25 cellular contexts compared by ENCODE assay signal in genomic region chr17:13350466-13350865, GRCh38.
"Had no signal": no experiment of that assay in that cellular context is flagged by ENCODE, and none has a peak within 500 bp of the region (broad histone marks: within the 10 kb centered on the region; RNA-seq: fewer than 3 reads in every experiment).

No MANE protein-coding gene starts in this region.

- H3K4me3 Mint-ChIP-seq: endodermal cell; natural killer cell; neural progenitor cell; stimulated activated naive B cell treated with anti-CD40 and anti-IgM and Interleukin-4, amounts not matched to agents 10 μg/mL and 1 μg/mL and 100 μg/mL, for 72 hours; type B pancreatic cell had no signal

- DNase-seq: colonic mucosa; effector CD4-positive, alpha-beta T cell; endodermal cell; erythroblast; foreskin keratinocyte; head of caudate nucleus; kidney; left cardiac atrium; left ventricle myocardium inferior; lower lobe of right lung; mesendoderm; natural killer cell; nucleus accumbens; right lobe of liver; stimulated activated CD4-positive, alpha-beta T cell treated with anti-CD3 and anti-CD28 coated beads, Interleukin-2, amount 100 ng/mL, for 24 hours; stimulated activated CD4-positive, alpha-beta T cell treated with anti-CD3 and anti-CD28 coated beads, Interleukin-4, amount 100 ng/mL, for 4 hours; stimulated activated naive B cell treated with anti-CD40 and anti-IgM and Interleukin-4, amounts not matched to agents 10 μg/mL and 1 μg/mL and 100 μg/mL, for 72 hours; stomach; substantia nigra had no signal

- ATAC-seq: foreskin keratinocyte; left cardiac atrium; lower lobe of right lung; natural killer cell; right lobe of liver; stimulated activated naive B cell treated with anti-CD40 and anti-IgM and Interleukin-4, amounts not matched to agents 10 μg/mL and 1 μg/mL and 100 μg/mL, for 72 hours had no signal

- H3K36me3 ChIP-seq: colonic mucosa, left ventricle myocardium inferior, lower lobe of right lung, neural progenitor cell, prostate gland, right lobe of liver, stomach, thoracic aorta had no signal

- H3K79me2 ChIP-seq: hepatocyte, parathyroid adenoma had no signal

- H3K4me1 ChIP-seq: colonic mucosa, lower lobe of right lung, neural progenitor cell, parathyroid adenoma, prostate gland, right lobe of liver, stomach had no signal

- H3K4me1 Mint-ChIP-seq: natural killer cell; stimulated activated naive B cell treated with anti-CD40 and anti-IgM and Interleukin-4, amounts not matched to agents 10 μg/mL and 1 μg/mL and 100 μg/mL, for 72 hours had no signal

- H2AFZ ChIP-seq: hepatocyte, neural progenitor cell, parathyroid adenoma had no signal

- H3K27me3 ChIP-seq: colonic mucosa, foreskin keratinocyte, hepatocyte, neural progenitor cell, right lobe of liver had no signal

- H3K4me2 ChIP-seq: hepatocyte, neural progenitor cell had no signal

- H3K27ac ChIP-seq: colonic mucosa, foreskin keratinocyte, hepatocyte, left ventricle myocardium inferior, lower lobe of right lung, neural progenitor cell, parathyroid adenoma, prostate gland, right lobe of liver, stomach, thoracic aorta had no signal

- H3K9me3 ChIP-seq: colonic mucosa, left ventricle myocardium inferior, lower lobe of right lung, prostate gland, right lobe of liver, thoracic aorta had no signal

- H3K36me3 Mint-ChIP-seq: natural killer cell; stimulated activated naive B cell treated with anti-CD40 and anti-IgM and Interleukin-4, amounts not matched to agents 10 μg/mL and 1 μg/mL and 100 μg/mL, for 72 hours had no signal

- H3K9ac ChIP-seq: neural progenitor cell, parathyroid adenoma had no signal

- H3K4me3 ChIP-seq: colonic mucosa, hepatocyte, left ventricle myocardium inferior, lower lobe of right lung, neural progenitor cell, prostate gland, right lobe of liver, stomach, thoracic aorta had no signal

- H3K27me3 Mint-ChIP-seq: stimulated activated naive B cell treated with anti-CD40 and anti-IgM and Interleukin-4, amounts not matched to agents 10 μg/mL and 1 μg/mL and 100 μg/mL, for 72 hours; type B pancreatic cell had no signal

- H3K27ac Mint-ChIP-seq: endodermal cell; natural killer cell; neural progenitor cell; stimulated activated naive B cell treated with anti-CD40 and anti-IgM and Interleukin-4, amounts not matched to agents 10 μg/mL and 1 μg/mL and 100 μg/mL, for 72 hours; type B pancreatic cell had no signal
